ENCODE assay signal across 1 cellular context in genomic region chr13:32647926-32648325, GRCh38.
TF ChIP-seq lines count a peak whose summit lies in the region.

No MANE protein-coding gene starts in this region.

TF ChIP-seq in GM23338, 12 proteins besides CTCF, POLR2A, EP300 and RAD21 (continued from another document):
- no peak for TF ChIP-seq ZNF462 (CRISPR knock-in tag; IDR thresholded peaks at IDR 0.05)
- TF ChIP-seq EZH2phosphoT487 (IDR thresholded peaks at IDR 0.05; ENCODE audit: unreplicated experiment) = no peak
- no peak for TF ChIP-seq ZNF331 (CRISPR knock-in tag; IDR thresholded peaks at IDR 0.05; ENCODE audit: low read depth)
- no peak for TF ChIP-seq JUNB (IDR thresholded peaks at IDR 0.05; ENCODE audit: unreplicated experiment)
- TF ChIP-seq POLR2AphosphoS5 (IDR thresholded peaks at IDR 0.05; ENCODE audit: low read depth) = no peak
- TF ChIP-seq ZNF114 (CRISPR knock-in tag; IDR thresholded peaks at IDR 0.05) = no peak
- no peak for TF ChIP-seq ETS1 (IDR thresholded peaks at IDR 0.05)
- no peak for TF ChIP-seq REST (IDR thresholded peaks at IDR 0.05; ENCODE audit: unreplicated experiment)
- no peak for TF ChIP-seq NANOG (IDR thresholded peaks at IDR 0.05; ENCODE audit: borderline replicate concordance)
- no peak for TF ChIP-seq EZH2 (IDR thresholded peaks at IDR 0.05; ENCODE audit: low read depth, unreplicated experiment)
- no peak for TF ChIP-seq STAT1 (IDR thresholded peaks at IDR 0.05; ENCODE audit: unreplicated experiment)
TF ChIP-seq in GM23338: peak in this region for 0.
